In genomic region chr1:217322834-217323233, GRCh38 we compare ENCODE assay signal across 14 cellular contexts.
DNase-seq lines count a peak whose midpoint lies in the region; ATAC-seq and TF ChIP-seq lines count a peak whose summit lies in the region.
"Had no signal": no experiment of that assay in that cellular context is flagged by ENCODE, and none has a peak within 500 bp of the region (broad histone marks: within the 10 kb centered on the region; RNA-seq: fewer than 3 reads in every experiment).

No MANE protein-coding gene starts in this region.

- peak; percentile 100 for ATAC-seq in HG02642 (IDR thresholded peaks at IDR 0.05; ENCODE audit: poor library complexity, unreplicated experiment)
- peak; percentile 99 for ATAC-seq in HG03457 (IDR thresholded peaks at IDR 0.05; ENCODE audit: unreplicated experiment)
- peak; percentile 67 for ATAC-seq in stimulated activated memory B cell treated with anti-CD40 and anti-IgM and Interleukin-4, amounts not matched to agents 10 μg/mL and 1 μg/mL and 100 μg/mL, for 72 hours

- no peak for TF ChIP-seq CTCF in endothelial cell (IDR thresholded peaks at IDR 0.05; ENCODE audit: unreplicated experiment)

- no peaks in the 10 kb centered on the region for H3K36me3 Mint-ChIP-seq in stimulated activated memory B cell treated with anti-CD40 and anti-IgM and Interleukin-4, amounts not matched to agents 10 μg/mL and 1 μg/mL and 100 μg/mL, for 72 hours
- no peaks in the 10 kb centered on the region for H3K36me3 Mint-ChIP-seq in endothelial cell (ENCODE audit: low read depth, unreplicated experiment)
- H3K36me3 Mint-ChIP-seq: type B pancreatic cell had no signal

- no peaks in the 10 kb centered on the region for H3K9me3 Mint-ChIP-seq in stimulated activated memory B cell treated with anti-CD40 and anti-IgM and Interleukin-4, amounts not matched to agents 10 μg/mL and 1 μg/mL and 100 μg/mL, for 72 hours
- H3K9me3 Mint-ChIP-seq in endothelial cell (ENCODE audit: unreplicated experiment): no peaks in the 10 kb centered on the region
- H3K9me3 Mint-ChIP-seq: type B pancreatic cell had no signal

- DNase-seq in GM19240 (ENCODE audit: insufficient read length, low spot score) (peak; percentile 27), NCI-H2107 treated with DMSO at 0.1 percent for 48 hours (lab: John Stamatoyannopoulos, UW; ENCODE audit: unreplicated experiment) (no peak), NCI-H1105 (lab: John Stamatoyannopoulos, UW) (no peak), endothelial cell (ENCODE audit: low spot score) (no peak), NCI-H2029 (lab: John Stamatoyannopoulos, UW) (no peak)
- DNase-seq: aorta, DMS79, kidney glomerular epithelial cell, NCI-H2029 treated with DMSO at 0.1 percent for 48 hours, SK-N-SH had no signal

- H3K27me3 Mint-ChIP-seq in stimulated activated memory B cell treated with anti-CD40 and anti-IgM and Interleukin-4, amounts not matched to agents 10 μg/mL and 1 μg/mL and 100 μg/mL, for 72 hours: no peaks in the 10 kb centered on the region
- H3K27me3 Mint-ChIP-seq in endothelial cell (ENCODE audit: unreplicated experiment): no peaks in the 10 kb centered on the region

- peaks cover 7% of the 10 kb centered on the region for H3K4me1 Mint-ChIP-seq in stimulated activated memory B cell treated with anti-CD40 and anti-IgM and Interleukin-4, amounts not matched to agents 10 μg/mL and 1 μg/mL and 100 μg/mL, for 72 hours
- no peaks in the 10 kb centered on the region for H3K4me1 Mint-ChIP-seq in endothelial cell (ENCODE audit: unreplicated experiment)

- no peak overlapping the region for H3K4me3 Mint-ChIP-seq in stimulated activated memory B cell treated with anti-CD40 and anti-IgM and Interleukin-4, amounts not matched to agents 10 μg/mL and 1 μg/mL and 100 μg/mL, for 72 hours
- H3K4me3 Mint-ChIP-seq in endothelial cell (ENCODE audit: unreplicated experiment): no peak overlapping the region
- H3K4me3 Mint-ChIP-seq: type B pancreatic cell had no signal

- no peak overlapping the region for H3K27ac Mint-ChIP-seq in stimulated activated memory B cell treated with anti-CD40 and anti-IgM and Interleukin-4, amounts not matched to agents 10 μg/mL and 1 μg/mL and 100 μg/mL, for 72 hours
- H3K27ac Mint-ChIP-seq in endothelial cell (ENCODE audit: unreplicated experiment): no peak overlapping the region
- H3K27ac Mint-ChIP-seq: type B pancreatic cell had no signal
